In genomic region chr4:187070740-187071139, GRCh38 we compare ENCODE assay signal across 27 cellular contexts.
A peak's percentile ranks its signal among the peaks of the same experiment; 100 is the strongest.
DNase-seq lines count a peak whose midpoint lies in the region; FAIRE-seq and TF ChIP-seq lines count a peak whose summit lies in the region.
"Had no signal": no experiment of that assay in that cellular context is flagged by ENCODE, and none has a peak within 500 bp of the region (broad histone marks: within the 10 kb centered on the region; RNA-seq: fewer than 3 reads in every experiment).

No MANE protein-coding gene starts in this region.

- H4K91ac ChIP-seq in H1 (replicated peaks; ENCODE audit: insufficient read length, low read length): no peak overlapping the region

- H3K23ac ChIP-seq in H1 (ENCODE audit: insufficient read length): no peak overlapping the region

- H3K9ac ChIP-seq in H1 (replicated peaks in 1 of 4; ENCODE audit: extremely low read depth in 1 of 4, low read depth in 3 of 4, low read length in 3 of 4): no peak overlapping the region
- H3K9ac ChIP-seq: BLaER1 had no signal

- no peaks in the 10 kb centered on the region for H4K20me1 ChIP-seq in H1 (replicated peaks in 1 of 2; ENCODE audit: control insufficient read depth in 1 of 2, insufficient read depth in 2 of 2, low read length in 2 of 2)
- H4K20me1 ChIP-seq: BLaER1 had no signal

- H3K4ac ChIP-seq in H1 (replicated peaks; ENCODE audit: insufficient read length, low read depth, low read length): no peak overlapping the region

- H3K36me3 ChIP-seq in HAP-1 (replicated peaks): no peaks in the 10 kb centered on the region
- no peaks in the 10 kb centered on the region for H3K36me3 ChIP-seq in H1 (ENCODE audit: control insufficient read depth in 2 of 4, insufficient read depth in 4 of 4, low read length in 3 of 4)
- H3K36me3 ChIP-seq: BE2C, BLaER1 had no signal

- H3K56ac ChIP-seq in H1 (replicated peaks; ENCODE audit: insufficient read length, low read depth, low read length): no peak overlapping the region

- H3K27me3 ChIP-seq in HAP-1 (ENCODE audit: low read depth): peaks cover 36% of the 10 kb centered on the region
- H3K27me3 ChIP-seq in H1 (replicated peaks in 1 of 4; ENCODE audit: control insufficient read depth in 3 of 4, extremely low read depth in 1 of 4, insufficient read depth in 3 of 4, low read length in 3 of 4): no peaks in the 10 kb centered on the region; a peak in 2 of 7 replicates
- H3K27me3 ChIP-seq: BE2C, BLaER1 had no signal

- H3K36me3 Mint-ChIP-seq in nephron progenitor cell (ENCODE audit: low read depth): no peaks in the 10 kb centered on the region
- H3K36me3 Mint-ChIP-seq: CD14-positive monocyte; CD4-positive, alpha-beta memory T cell; CD4-positive, CD25-positive, alpha-beta regulatory T cell had no signal

- DNase-seq in HAP-1 (ENCODE audit: low spot score in 2 of 2): peak; percentile 46 to 90
- no peak for DNase-seq in H1 (ENCODE audit: low read depth in 1 of 2, low spot score in 2 of 2)
- no peak for DNase-seq in nephron progenitor cell
- no peak for DNase-seq in activated effector memory CD4-positive, alpha-beta T cell treated with anti-CD3 and anti-CD28 coated beads, Interleukin-2, amount 50 U/mL, for 16 hours
- no peak for DNase-seq in GOT3 (lab: John Stamatoyannopoulos, UW)
- DNase-seq in substantia nigra (lab: John Stamatoyannopoulos, UW): no peak
- DNase-seq: 8988T; ACHN; BE2C; C1 segment of cervical spinal cord; CD4-positive, alpha-beta memory T cell; CD4-positive, CD25-positive, alpha-beta regulatory T cell; CD8-positive, alpha-beta memory T cell; COR-L47; DMS 273 treated with DMSO at 0.1 percent for 48 hours; DMS153; DMS53; DMS79; DND-41; EL; GDM1 had no signal

- no peaks in the 10 kb centered on the region for H3K79me2 ChIP-seq in H1 (ENCODE audit: control insufficient read depth in 1 of 2, insufficient read depth in 2 of 2, low read length in 2 of 2)

- TF ChIP-seq RAD21 in H1 (IDR thresholded peaks at IDR 0.05 in 1 of 2, conservative IDR thresholded peaks at IDR 0.05 in 1 of 2; ENCODE audit: low read depth in 2 of 2, low read length in 2 of 2): no peak

- no peaks in the 10 kb centered on the region for H3K23me2 ChIP-seq in H1 (ENCODE audit: low read depth, low read length)

- no peaks in the 10 kb centered on the region for H3K9me3 Mint-ChIP-seq in nephron progenitor cell

- no peak overlapping the region for H2AFZ ChIP-seq in H1 (ENCODE audit: low read length)

- H3K27ac ChIP-seq in H1 (ENCODE audit: low read depth, low read length) (no peak overlapping the region), substantia nigra (ENCODE audit: low read depth, low read length, poor library complexity, severe bottlenecking) (no peak overlapping the region)
- H3K27ac ChIP-seq: BLaER1 had no signal

- peaks cover 13% of the 10 kb centered on the region; the same call in 1 of the 2 replicates for H3K4me1 ChIP-seq in HAP-1
- peaks cover 0 to 8% (median 4%) of the 10 kb centered on the region in 4 experiments; a peak in 4 of 7 replicates for H3K4me1 ChIP-seq in H1 (replicated peaks in 1 of 4; ENCODE audit: control insufficient read depth in 3 of 4, insufficient read depth in 4 of 4, low read length in 3 of 4)
- H3K4me1 ChIP-seq: BE2C, BLaER1 had no signal

- no peak overlapping the region for H4K8ac ChIP-seq in H1 (ENCODE audit: extremely low read depth, insufficient read depth, low read length)

- POLR2A ChIA-PET in H1 (lab: Charles Lee; ENCODE audit: partially characterized antibody): no interaction called here

- no peak overlapping the region for H4K5ac ChIP-seq in H1 (ENCODE audit: insufficient read length, low read depth, low read length)

- H2BK120ac ChIP-seq in H1 (replicated peaks; ENCODE audit: low read depth, low read length): no peak overlapping the region

- TF ChIP-seq CTCF in H1 (IDR thresholded peaks at IDR 0.05; ENCODE audit: control extremely low read depth in 1 of 3, insufficient read depth in 1 of 3, low read depth in 1 of 3, low read length in 3 of 3) (no peak), nephron progenitor cell (IDR thresholded peaks at IDR 0.05) (no peak)

- H3K18ac ChIP-seq in H1 (ENCODE audit: extremely low read depth, low read length): no peak overlapping the region

- H3K79me1 ChIP-seq in H1 (ENCODE audit: low read depth, low read length): no peaks in the 10 kb centered on the region

- in situ Hi-C loops in HAP-1 (cut with MboI; ENCODE audit: low sequenced_read_pairs): loop anchor here (25.0 kb wide), 1 partner anchor 333 kb away; no protein-coding TSS in a partner anchor

- H3K4me1 Mint-ChIP-seq in nephron progenitor cell: peaks cover 18% of the 10 kb centered on the region
- H3K4me1 Mint-ChIP-seq: CD14-positive monocyte; CD4-positive, alpha-beta memory T cell; CD4-positive, CD25-positive, alpha-beta regulatory T cell; CD8-positive, alpha-beta memory T cell had no signal

- 67% methylated on average over 1 of the region's 1 CpG; no CpG with 5 or more reads in 1 of the 2 experiments for WGBS in H1 (ENCODE audit: extremely low coverage in 1 of 2, insufficient coverage in 1 of 2, insufficient read length in 1 of 2, insufficient replicate concordance in 2 of 2, low coverage in 1 of 2, low lambda C conversion rate in 2 of 2, missing lambda C conversion rate in 1 of 2), 2 experiments

- H3K14ac ChIP-seq in H1 (ENCODE audit: insufficient read length): no peak overlapping the region

- CTCF ChIA-PET in H1 (lab: Charles Lee; ENCODE audit: partially characterized antibody): no interaction called here

- H3K4me3 Mint-ChIP-seq in nephron progenitor cell: no peak overlapping the region
- H3K4me3 Mint-ChIP-seq: CD14-positive monocyte; CD4-positive, alpha-beta memory T cell; CD4-positive, CD25-positive, alpha-beta regulatory T cell; CD8-positive, alpha-beta memory T cell had no signal

- no peak overlapping the region for H2BK15ac ChIP-seq in H1 (ENCODE audit: low read length)

- peak overlapping the region; percentile 9 to 11; a peak in 2 of 4 replicates for H3K4me2 ChIP-seq in H1 (ENCODE audit: insufficient read depth in 1 of 2, low read depth in 2 of 2, low read length in 2 of 2)
- H3K4me2 ChIP-seq: BLaER1 had no signal

- peak overlapping the region; percentile 18 for H3K27ac Mint-ChIP-seq in nephron progenitor cell
- H3K27ac Mint-ChIP-seq: CD4-positive, alpha-beta memory T cell; CD4-positive, CD25-positive, alpha-beta regulatory T cell; CD8-positive, alpha-beta memory T cell had no signal

- no peak overlapping the region for H2AK5ac ChIP-seq in H1 (ENCODE audit: low read depth, low read length)

- H3K27me3 Mint-ChIP-seq in nephron progenitor cell (ENCODE audit: low read depth, poor library complexity): peaks cover 5% of the 10 kb centered on the region
- H3K27me3 Mint-ChIP-seq: CD4-positive, alpha-beta memory T cell; CD4-positive, CD25-positive, alpha-beta regulatory T cell; CD8-positive, alpha-beta memory T cell had no signal

- no peak for FAIRE-seq in H1 (lab: Jason Lieb, UNC)
- FAIRE-seq: A204.1, GM12878, GM12892, GM18507 had no signal

- no peak for TF ChIP-seq EP300 in H1 (IDR thresholded peaks at IDR 0.05; ENCODE audit: borderline replicate concordance in 1 of 2, low read depth in 2 of 2, low read length in 2 of 2)

- H2BK5ac ChIP-seq in H1 (ENCODE audit: low read depth, low read length): no peak overlapping the region

- H3K4me3 ChIP-seq in HAP-1 (no peak overlapping the region), H1 (ENCODE audit: extremely low read depth in 1 of 4, insufficient read depth in 2 of 4, low read depth in 3 of 4, low read length in 4 of 4) (peak overlapping the region in 1 of 4 experiments; percentile 27; a peak in 1 of 8 replicates)
- H3K4me3 ChIP-seq: BLaER1, GM12878 had no signal

- no peak for TF ChIP-seq POLR2A in H1 (IDR thresholded peaks at IDR 0.05; ENCODE audit: control extremely low read depth in 1 of 2, low read depth in 2 of 2, low read length in 2 of 2)

- no peak overlapping the region for H2BK12ac ChIP-seq in H1 (ENCODE audit: low read depth, low read length)

- no peak overlapping the region for H2BK20ac ChIP-seq in H1 (ENCODE audit: low read length)

- H3K9me3 ChIP-seq in HAP-1: no peaks in the 10 kb centered on the region
- H3K9me3 ChIP-seq in H1 (ENCODE audit: insufficient read depth in 2 of 2, low read depth in 1 of 2, low read length in 1 of 2): no peaks in the 10 kb centered on the region
- H3K9me3 ChIP-seq: BE2C had no signal

TF ChIP-seq in H1, 55 proteins besides CTCF, POLR2A, EP300 and RAD21:
- TF ChIP-seq POU5F1 (IDR thresholded peaks at IDR 0.05; ENCODE audit: low read depth, low read length): no peak
- TF ChIP-seq SUZ12 (IDR thresholded peaks at IDR 0.05; ENCODE audit: low read length): no peak
- TF ChIP-seq POLR2AphosphoS5 (IDR thresholded peaks at IDR 0.05; ENCODE audit: low read depth, low read length): no peak
- TF ChIP-seq MAX (IDR thresholded peaks at IDR 0.05): no peak
- TF ChIP-seq BRCA1 (IDR thresholded peaks at IDR 0.05; ENCODE audit: low read depth, low read length): no peak

Comparison
In these comparisons a context has a peak if more than half of its experiments do, and no peak if none do; other contexts are left out.
1. DNase-seq: peak in HAP-1 (2 of 2); none in H1 (0 of 2), nephron progenitor cell (single experiment), activated effector memory CD4-positive, alpha-beta T cell treated with anti-CD3 and anti-CD28 coated beads, Interleukin-2, amount 50 U/mL, for 16 hours (single experiment), GOT3 (single experiment) and substantia nigra (0 of 49).